ENCODE assay signal across 20 cellular contexts in genomic region chr4:8861576-8862279, GRCh38. TPM values are rescaled to one million over a fixed set of nuclear protein-coding genes. Genes with fewer than 3 reads are reported as not detected.
DNase-seq lines count a peak whose midpoint lies in the region; ATAC-seq and TF ChIP-seq lines count a peak whose summit lies in the region.
"Had no signal": no experiment of that assay in that cellular context is flagged by ENCODE, and none has a peak within 500 bp of the region (broad histone marks: within the 10 kb centered on the region; RNA-seq: fewer than 3 reads in every experiment).

No MANE protein-coding gene starts in this region.

- H3K79me1 ChIP-seq in trophoblast cell (ENCODE audit: low read length): peaks cover 5% of the 10 kb centered on the region

- no peak overlapping the region for H2AK5ac ChIP-seq in trophoblast cell (ENCODE audit: low read length)

- H3K9ac ChIP-seq in HUES48 (ENCODE audit: low read depth, low read length): no peak overlapping the region
- no peak overlapping the region for H3K9ac ChIP-seq in iPS-15b (ENCODE audit: low read depth, low read length)
- no peak overlapping the region for H3K9ac ChIP-seq in trophoblast cell (ENCODE audit: low read length)

- H3K9me3 Mint-ChIP-seq in activated naive CD8-positive, alpha-beta T cell treated with anti-CD3 and anti-CD28 coated beads, Interleukin-2, amount 10 ng/mL, durations not matched to agents 7 days and 5 days: no peaks in the 10 kb centered on the region
- no peaks in the 10 kb centered on the region for H3K9me3 Mint-ChIP-seq in activated naive CD8-positive, alpha-beta T cell treated with anti-CD3 and anti-CD28 coated beads for 36 hours
- H3K9me3 Mint-ChIP-seq: activated naive CD4-positive, alpha-beta T cell treated with anti-CD3 and anti-CD28 coated beads for 36 hours; immature natural killer cell; memory B cell had no signal

- H4K12ac ChIP-seq in trophoblast cell (ENCODE audit: low read depth, low read length): peak overlapping the region; percentile 19

- peak overlapping the region; percentile 40 for H4K8ac ChIP-seq in trophoblast cell (ENCODE audit: low read depth, low read length)

- peak overlapping the region; percentile 48 for H3K27ac Mint-ChIP-seq in activated naive CD8-positive, alpha-beta T cell treated with anti-CD3 and anti-CD28 coated beads, Interleukin-2, amount 10 ng/mL, durations not matched to agents 7 days and 5 days
- H3K27ac Mint-ChIP-seq in activated naive CD8-positive, alpha-beta T cell treated with anti-CD3 and anti-CD28 coated beads for 36 hours: no peak overlapping the region
- H3K27ac Mint-ChIP-seq: activated CD4-positive, alpha-beta T cell treated with anti-CD3 and anti-CD28 coated beads for 36 hours; activated naive CD4-positive, alpha-beta T cell treated with anti-CD3 and anti-CD28 coated beads for 36 hours; immature natural killer cell; memory B cell had no signal

- no peaks in the 10 kb centered on the region for H3K79me2 ChIP-seq in trophoblast cell (ENCODE audit: control insufficient read depth, insufficient read depth, low read length, poor library complexity)

- no peaks in the 10 kb centered on the region for H3K9me3 ChIP-seq in HUES48 (ENCODE audit: control insufficient read depth, insufficient read depth, low read length)
- H3K9me3 ChIP-seq in iPS-15b (ENCODE audit: control insufficient read depth, insufficient read depth, low read length): no peaks in the 10 kb centered on the region
- H3K9me3 ChIP-seq in trophoblast cell (ENCODE audit: insufficient read depth, low read depth, low read length): peaks cover 16% of the 10 kb centered on the region
- H3K9me3 ChIP-seq: colonic mucosa had no signal

- H3K23ac ChIP-seq in trophoblast cell (ENCODE audit: low read length): no peak overlapping the region

- no peak for DNase-seq in activated naive CD8-positive, alpha-beta T cell treated with anti-CD3 and anti-CD28 coated beads, Interleukin-2, amount 10 ng/mL, durations not matched to agents 7 days and 5 days
- DNase-seq in activated naive CD8-positive, alpha-beta T cell treated with anti-CD3 and anti-CD28 coated beads for 36 hours: no peak
- no peak for DNase-seq in trophoblast cell
- DNase-seq in NAMALWA (ENCODE audit: low spot score): no peak
- no peak for DNase-seq in GM20000 (ENCODE audit: low spot score)
- DNase-seq: activated CD4-positive, alpha-beta T cell treated with anti-CD3 and anti-CD28 coated beads for 36 hours; activated naive CD4-positive, alpha-beta T cell treated with anti-CD3 and anti-CD28 coated beads for 36 hours; colonic mucosa; foreskin melanocyte; immature natural killer cell; NCI-H2081 treated with DMSO at 0.1 percent for 48 hours; NCI-H524 treated with DMSO at 0.1 percent for 48 hours; OCI-M1; stimulated activated CD4-positive, alpha-beta T cell treated with anti-CD3 and anti-CD28 coated beads, Interleukin-2, amount 100 ng/mL, for 48 hours; T-helper 9 cell had no signal

- no peak overlapping the region for H3K18ac ChIP-seq in trophoblast cell (ENCODE audit: low read length)

- no peak overlapping the region for H3K4me3 Mint-ChIP-seq in activated naive CD8-positive, alpha-beta T cell treated with anti-CD3 and anti-CD28 coated beads, Interleukin-2, amount 10 ng/mL, durations not matched to agents 7 days and 5 days
- no peak overlapping the region for H3K4me3 Mint-ChIP-seq in activated naive CD8-positive, alpha-beta T cell treated with anti-CD3 and anti-CD28 coated beads for 36 hours
- H3K4me3 Mint-ChIP-seq: activated CD4-positive, alpha-beta T cell treated with anti-CD3 and anti-CD28 coated beads for 36 hours; activated naive CD4-positive, alpha-beta T cell treated with anti-CD3 and anti-CD28 coated beads for 36 hours; memory B cell had no signal

- no peak for ATAC-seq in activated naive CD8-positive, alpha-beta T cell treated with anti-CD3 and anti-CD28 coated beads, Interleukin-2, amount 10 ng/mL, durations not matched to agents 7 days and 5 days (ENCODE audit: low read depth)
- ATAC-seq in GM19452 (IDR thresholded peaks at IDR 0.05; ENCODE audit: unreplicated experiment): no peak
- ATAC-seq: activated CD4-positive, alpha-beta T cell treated with anti-CD3 and anti-CD28 coated beads for 36 hours had no signal

- no peak for TF ChIP-seq CTCF in GM20000 (IDR thresholded peaks at IDR 0.05; ENCODE audit: extremely low read depth, missing control alignments)

- H3K4ac ChIP-seq in trophoblast cell (ENCODE audit: low read depth, low read length): no peak overlapping the region

- no peak overlapping the region for H3K14ac ChIP-seq in trophoblast cell (ENCODE audit: low read length)

- peak overlapping the region; percentile 19 for H4K91ac ChIP-seq in trophoblast cell (ENCODE audit: low read depth, low read length)

- H3K27me3 Mint-ChIP-seq in activated naive CD8-positive, alpha-beta T cell treated with anti-CD3 and anti-CD28 coated beads, Interleukin-2, amount 10 ng/mL, durations not matched to agents 7 days and 5 days: peaks cover 61% of the 10 kb centered on the region
- peaks cover 87% of the 10 kb centered on the region for H3K27me3 Mint-ChIP-seq in activated naive CD8-positive, alpha-beta T cell treated with anti-CD3 and anti-CD28 coated beads for 36 hours

- H3K4me3 ChIP-seq in HUES48 (ENCODE audit: low read depth, low read length) (peak overlapping the region; percentile 54), iPS-15b (ENCODE audit: low read depth, low read length) (peak overlapping the region; percentile 39), trophoblast cell (ENCODE audit: low read depth, low read length) (peak overlapping the region; percentile 61)
- H3K4me3 ChIP-seq: colonic mucosa had no signal

- WGBS in trophoblast cell (ENCODE audit: extremely low coverage, insufficient coverage, insufficient read length): no CpG with 5 or more reads among the region's 63 CpGs

- no peak overlapping the region for H2BK120ac ChIP-seq in trophoblast cell (ENCODE audit: insufficient read depth, low read length, poor library complexity)

- no peak overlapping the region for H3K27ac ChIP-seq in HUES48 (ENCODE audit: low read depth, low read length)
- H3K27ac ChIP-seq in trophoblast cell (ENCODE audit: low read depth, low read length): no peak overlapping the region
- H3K27ac ChIP-seq: colonic mucosa had no signal

- H3K36me3 ChIP-seq in HUES48 (ENCODE audit: control insufficient read depth, insufficient read depth, low read length) (no peaks in the 10 kb centered on the region), iPS-15b (ENCODE audit: control insufficient read depth, insufficient read depth, low read length) (no peaks in the 10 kb centered on the region), trophoblast cell (ENCODE audit: control insufficient read depth in 1 of 2, insufficient read depth in 2 of 2, low read length in 2 of 2) (no peaks in the 10 kb centered on the region)
- H3K36me3 ChIP-seq: colonic mucosa had no signal

- H2AFZ ChIP-seq in trophoblast cell (ENCODE audit: insufficient read depth, low read length, poor library complexity): no peak overlapping the region

- H2BK12ac ChIP-seq in trophoblast cell (ENCODE audit: low read length): no peak overlapping the region

- H2BK5ac ChIP-seq in trophoblast cell (ENCODE audit: low read depth, low read length, poor library complexity): no peak overlapping the region

- POLR2A ChIA-PET in activated naive CD8-positive, alpha-beta T cell treated with anti-CD3 and anti-CD28 coated beads, Interleukin-2, amount 10 ng/mL, durations not matched to agents 7 days and 5 days (lab: Charles Lee): no interaction called here

- H3K4me1 Mint-ChIP-seq in activated naive CD8-positive, alpha-beta T cell treated with anti-CD3 and anti-CD28 coated beads, Interleukin-2, amount 10 ng/mL, durations not matched to agents 7 days and 5 days: peaks cover 5% of the 10 kb centered on the region
- no peaks in the 10 kb centered on the region for H3K4me1 Mint-ChIP-seq in activated naive CD8-positive, alpha-beta T cell treated with anti-CD3 and anti-CD28 coated beads for 36 hours

- H3K36me3 Mint-ChIP-seq in activated naive CD8-positive, alpha-beta T cell treated with anti-CD3 and anti-CD28 coated beads, Interleukin-2, amount 10 ng/mL, durations not matched to agents 7 days and 5 days: peaks cover 1% of the 10 kb centered on the region
- H3K36me3 Mint-ChIP-seq in activated naive CD8-positive, alpha-beta T cell treated with anti-CD3 and anti-CD28 coated beads for 36 hours: no peaks in the 10 kb centered on the region
- H3K36me3 Mint-ChIP-seq: immature natural killer cell, memory B cell had no signal

- peak overlapping the region; percentile 75 for H3K4me2 ChIP-seq in trophoblast cell (ENCODE audit: low read length)

- 0 out of 2 replicates have a peak, but pooled peaks cover 3% of the 10 kb centered on the region for H3K4me1 ChIP-seq in HUES48 (ENCODE audit: control insufficient read depth, insufficient read depth, low read length)
- H3K4me1 ChIP-seq in iPS-15b (ENCODE audit: control insufficient read depth, insufficient read depth, low read length): no peaks in the 10 kb centered on the region
- peaks cover 25 to 27% of the 10 kb centered on the region in 2 experiments for H3K4me1 ChIP-seq in trophoblast cell (ENCODE audit: control insufficient read depth in 1 of 2, insufficient read depth in 2 of 2, low read length in 2 of 2)
- H3K4me1 ChIP-seq: colonic mucosa had no signal

- peaks cover 99% of the 10 kb centered on the region for H3K27me3 ChIP-seq in HUES48 (ENCODE audit: control insufficient read depth, insufficient read depth, low read length)
- H3K27me3 ChIP-seq in iPS-15b (ENCODE audit: control insufficient read depth, insufficient read depth, low read length): peaks cover 98% of the 10 kb centered on the region
- peaks cover 90% of the 10 kb centered on the region for H3K27me3 ChIP-seq in trophoblast cell (ENCODE audit: insufficient read depth, low read length)

RNA-seq across cellular contexts. Expression of gene HMX1, which starts 9.9 kb away (rescaled TPM):
- not detected for total RNA-seq in activated naive CD8-positive, alpha-beta T cell treated with anti-CD3 and anti-CD28 coated beads, Interleukin-2, amount 10 ng/mL, durations not matched to agents 7 days and 5 days
- total RNA-seq in activated naive CD8-positive, alpha-beta T cell treated with anti-CD3 and anti-CD28 coated beads for 36 hours: not detected
- polyA plus RNA-seq in trophoblast cell (2013): 0.72 and 0.77 TPM in 2 replicates
- total RNA-seq: activated CD4-positive, alpha-beta T cell treated with anti-CD3 and anti-CD28 coated beads for 36 hours; activated naive CD4-positive, alpha-beta T cell treated with anti-CD3 and anti-CD28 coated beads for 36 hours; colonic mucosa; subcutaneous adipose tissue had no signal
- polyA plus RNA-seq: immature natural killer cell had no signal
